1 cellular context compared by ENCODE assay signal in the genomic region with DNA sequence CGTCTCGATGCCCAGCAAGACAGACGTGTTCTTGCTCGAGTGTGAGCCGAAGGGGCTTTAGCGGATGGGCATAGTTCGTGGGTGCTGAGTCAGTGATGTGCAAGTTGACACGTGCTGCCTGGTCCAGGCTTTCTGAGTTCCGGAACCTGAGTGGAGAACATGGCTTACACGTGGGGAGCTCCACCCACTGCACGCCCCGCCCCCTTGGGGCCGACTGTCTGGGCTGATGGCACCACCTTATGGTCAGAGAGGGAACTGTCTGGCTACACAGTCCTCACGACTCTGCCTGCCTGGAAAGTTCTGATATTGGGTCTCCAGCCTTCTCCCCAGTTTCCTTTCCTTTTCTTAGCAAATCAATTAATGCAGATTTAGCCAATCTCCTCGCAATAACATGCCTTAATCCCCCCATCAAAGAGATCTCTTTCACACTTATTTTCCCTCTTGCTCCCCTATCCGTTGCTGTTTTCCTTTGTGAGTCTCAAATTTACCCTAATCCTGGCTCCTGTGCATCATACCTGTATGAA.
TF ChIP-seq lines count a peak whose summit lies in the region.

No MANE protein-coding gene starts in this region.

TF ChIP-seq in HepG2, 621 proteins besides CTCF, POLR2A, EP300 and RAD21 (continued from another document and continues in another):
- TF ChIP-seq HIC2 (CRISPR knock-in tag; IDR thresholded peaks at IDR 0.05; ENCODE audit: low read depth) (0 out of 2 replicates have a peak, but pooled peaks have one; percentile 37), AHDC1 (CRISPR knock-in tag; IDR thresholded peaks at IDR 0.05; ENCODE audit: borderline replicate concordance) (no peak), JUND (CRISPR knock-in tag; IDR thresholded peaks at IDR 0.05) (no peak), PRDM4 (CRISPR knock-in tag; IDR thresholded peaks at IDR 0.05; ENCODE audit: borderline replicate concordance) (no peak), IKZF5 (CRISPR knock-in tag; IDR thresholded peaks at IDR 0.05) (peak; percentile 72), MAX (IDR thresholded peaks at IDR 0.05) (peak; percentile 95), SIX4 (CRISPR knock-in tag; IDR thresholded peaks at IDR 0.05) (no peak), NCOA2 (CRISPR knock-in tag; IDR thresholded peaks at IDR 0.05) (no peak), ZNF468 (CRISPR knock-in tag; IDR thresholded peaks at IDR 0.05) (no peak), ZNF512 (CRISPR knock-in tag; IDR thresholded peaks at IDR 0.05) (no peak), ZNF101 (CRISPR knock-in tag; IDR thresholded peaks at IDR 0.05; ENCODE audit: borderline replicate concordance, low read depth) (no peak), BHLHE40 (IDR thresholded peaks at IDR 0.05; ENCODE audit: low read length) (peak; percentile 86), EZH2 (conservative IDR thresholded peaks at IDR 0.05; ENCODE audit: low read depth, low read length) (no peak), MLX (CRISPR knock-in tag; IDR thresholded peaks at IDR 0.05) (peak; percentile 70; the same call in 1 of the 2 replicates), ZNF720 (CRISPR knock-in tag; IDR thresholded peaks at IDR 0.05) (no peak), HNRNPK (IDR thresholded peaks at IDR 0.05; ENCODE audit: low read depth, low read length, poor library complexity, severe bottlenecking) (no peak), NFRKB (IDR thresholded peaks at IDR 0.05) (no peak), ELF3 (CRISPR knock-in tag; IDR thresholded peaks at IDR 0.05) (peak; percentile 56), ZNF143 (CRISPR knock-in tag; IDR thresholded peaks at IDR 0.05) (peak; percentile 41; the same call in 1 of the 2 replicates), KDM2A (CRISPR knock-in tag; IDR thresholded peaks at IDR 0.05; ENCODE audit: borderline replicate concordance, low read depth) (peak; percentile 54; the same call in 1 of the 2 replicates)
- TF ChIP-seq, protein P1, sequence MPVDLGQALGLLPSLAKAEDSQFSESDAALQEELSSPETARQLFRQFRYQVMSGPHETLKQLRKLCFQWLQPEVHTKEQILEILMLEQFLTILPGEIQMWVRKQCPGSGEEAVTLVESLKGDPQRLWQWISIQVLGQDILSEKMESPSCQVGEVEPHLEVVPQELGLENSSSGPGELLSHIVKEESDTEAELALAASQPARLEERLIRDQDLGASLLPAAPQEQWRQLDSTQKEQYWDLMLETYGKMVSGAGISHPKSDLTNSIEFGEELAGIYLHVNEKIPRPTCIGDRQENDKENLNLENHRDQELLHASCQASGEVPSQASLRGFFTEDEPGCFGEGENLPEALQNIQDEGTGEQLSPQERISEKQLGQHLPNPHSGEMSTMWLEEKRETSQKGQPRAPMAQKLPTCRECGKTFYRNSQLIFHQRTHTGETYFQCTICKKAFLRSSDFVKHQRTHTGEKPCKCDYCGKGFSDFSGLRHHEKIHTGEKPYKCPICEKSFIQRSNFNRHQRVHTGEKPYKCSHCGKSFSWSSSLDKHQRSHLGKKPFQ (CRISPR knock-in tag; IDR thresholded peaks at IDR 0.05; ENCODE audit: insufficient replicate concordance), result peak; percentile 82
- TF ChIP-seq, protein P2, sequence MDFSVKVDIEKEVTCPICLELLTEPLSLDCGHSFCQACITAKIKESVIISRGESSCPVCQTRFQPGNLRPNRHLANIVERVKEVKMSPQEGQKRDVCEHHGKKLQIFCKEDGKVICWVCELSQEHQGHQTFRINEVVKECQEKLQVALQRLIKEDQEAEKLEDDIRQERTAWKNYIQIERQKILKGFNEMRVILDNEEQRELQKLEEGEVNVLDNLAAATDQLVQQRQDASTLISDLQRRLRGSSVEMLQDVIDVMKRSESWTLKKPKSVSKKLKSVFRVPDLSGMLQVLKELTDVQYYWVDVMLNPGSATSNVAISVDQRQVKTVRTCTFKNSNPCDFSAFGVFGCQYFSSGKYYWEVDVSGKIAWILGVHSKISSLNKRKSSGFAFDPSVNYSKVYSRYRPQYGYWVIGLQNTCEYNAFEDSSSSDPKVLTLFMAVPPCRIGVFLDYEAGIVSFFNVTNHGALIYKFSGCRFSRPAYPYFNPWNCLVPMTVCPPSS (IDR thresholded peaks at IDR 0.05), result no peak
- TF ChIP-seq, protein P3, sequence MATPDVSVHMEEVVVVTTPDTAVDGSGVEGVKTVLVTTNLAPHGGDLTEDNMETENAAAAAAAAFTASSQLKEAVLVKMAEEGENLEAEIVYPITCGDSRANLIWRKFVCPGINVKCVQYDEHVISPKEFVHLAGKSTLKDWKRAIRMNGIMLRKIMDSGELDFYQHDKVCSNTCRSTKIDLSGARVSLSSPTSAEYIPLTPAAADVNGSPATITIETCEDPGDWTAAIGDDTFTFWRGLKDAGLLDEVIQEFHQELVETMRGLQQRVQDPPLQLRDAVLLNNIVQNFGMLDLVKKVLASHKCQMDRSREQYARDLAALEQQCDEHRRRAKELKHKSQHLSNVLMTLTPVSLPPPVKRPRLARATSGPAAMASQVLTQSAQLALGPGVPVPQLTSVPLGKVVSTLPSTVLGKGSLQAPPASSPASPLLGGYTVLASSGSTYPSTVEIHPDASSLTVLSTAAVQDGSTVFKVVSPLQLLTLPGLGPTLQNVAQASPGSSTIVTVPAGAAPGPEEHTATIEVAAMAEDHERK (CRISPR knock-in tag; IDR thresholded peaks at IDR 0.05; ENCODE audit: low read depth), result no peak
- TF ChIP-seq, protein P4, sequence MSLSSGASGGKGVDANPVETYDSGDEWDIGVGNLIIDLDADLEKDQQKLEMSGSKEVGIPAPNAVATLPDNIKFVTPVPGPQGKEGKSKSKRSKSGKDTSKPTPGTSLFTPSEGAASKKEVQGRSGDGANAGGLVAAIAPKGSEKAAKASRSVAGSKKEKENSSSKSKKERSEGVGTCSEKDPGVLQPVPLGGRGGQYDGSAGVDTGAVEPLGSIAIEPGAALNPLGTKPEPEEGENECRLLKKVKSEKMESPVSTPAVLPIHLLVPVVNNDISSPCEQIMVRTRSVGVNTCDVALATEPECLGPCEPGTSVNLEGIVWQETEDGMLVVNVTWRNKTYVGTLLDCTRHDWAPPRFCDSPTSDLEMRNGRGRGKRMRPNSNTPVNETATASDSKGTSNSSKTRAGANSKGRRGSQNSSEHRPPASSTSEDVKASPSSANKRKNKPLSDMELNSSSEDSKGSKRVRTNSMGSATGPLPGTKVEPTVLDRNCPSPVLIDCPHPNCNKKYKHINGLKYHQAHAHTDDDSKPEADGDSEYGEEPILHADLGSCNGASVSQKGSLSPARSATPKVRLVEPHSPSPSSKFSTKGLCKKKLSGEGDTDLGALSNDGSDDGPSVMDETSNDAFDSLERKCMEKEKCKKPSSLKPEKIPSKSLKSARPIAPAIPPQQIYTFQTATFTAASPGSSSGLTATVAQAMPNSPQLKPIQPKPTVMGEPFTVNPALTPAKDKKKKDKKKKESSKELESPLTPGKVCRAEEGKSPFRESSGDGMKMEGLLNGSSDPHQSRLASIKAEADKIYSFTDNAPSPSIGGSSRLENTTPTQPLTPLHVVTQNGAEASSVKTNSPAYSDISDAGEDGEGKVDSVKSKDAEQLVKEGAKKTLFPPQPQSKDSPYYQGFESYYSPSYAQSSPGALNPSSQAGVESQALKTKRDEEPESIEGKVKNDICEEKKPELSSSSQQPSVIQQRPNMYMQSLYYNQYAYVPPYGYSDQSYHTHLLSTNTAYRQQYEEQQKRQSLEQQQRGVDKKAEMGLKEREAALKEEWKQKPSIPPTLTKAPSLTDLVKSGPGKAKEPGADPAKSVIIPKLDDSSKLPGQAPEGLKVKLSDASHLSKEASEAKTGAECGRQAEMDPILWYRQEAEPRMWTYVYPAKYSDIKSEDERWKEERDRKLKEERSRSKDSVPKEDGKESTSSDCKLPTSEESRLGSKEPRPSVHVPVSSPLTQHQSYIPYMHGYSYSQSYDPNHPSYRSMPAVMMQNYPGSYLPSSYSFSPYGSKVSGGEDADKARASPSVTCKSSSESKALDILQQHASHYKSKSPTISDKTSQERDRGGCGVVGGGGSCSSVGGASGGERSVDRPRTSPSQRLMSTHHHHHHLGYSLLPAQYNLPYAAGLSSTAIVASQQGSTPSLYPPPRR (CRISPR knock-in tag; IDR thresholded peaks at IDR 0.05; ENCODE audit: borderline replicate concordance), result no peak
